In the genomic region with DNA sequence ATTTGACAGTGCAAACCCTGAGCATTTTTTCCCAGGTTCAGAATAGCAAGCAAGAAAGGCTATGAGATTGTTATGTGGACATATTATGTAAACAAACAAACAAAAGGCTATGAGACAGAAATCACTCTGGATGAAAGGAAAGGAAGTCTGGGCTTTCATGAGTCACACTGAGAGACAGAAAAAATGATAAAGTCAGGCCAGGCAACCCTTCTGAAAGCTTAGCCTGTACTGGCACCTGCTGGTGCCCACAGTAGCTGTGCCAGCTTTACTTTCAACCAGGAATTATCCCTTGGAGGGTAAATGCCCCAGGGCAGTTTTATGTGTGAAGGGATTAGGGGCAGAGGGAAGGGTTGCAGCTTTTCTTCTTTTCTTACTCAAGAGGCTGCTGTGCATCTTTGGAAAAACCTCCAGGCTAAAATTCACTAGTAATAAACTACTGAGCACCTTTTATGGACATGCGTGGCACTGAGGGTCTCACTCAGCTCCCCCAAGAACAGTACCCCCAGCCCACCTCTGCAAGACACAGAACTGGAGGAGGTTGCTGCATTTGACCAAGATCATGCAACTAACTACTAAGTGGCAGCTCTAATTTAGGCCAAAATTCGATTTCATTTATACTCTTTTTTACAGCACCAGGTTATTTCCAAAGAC, we compare ENCODE assay signal across 8 cellular contexts. TPM values are rescaled to one million over a fixed set of nuclear protein-coding genes. Genes with fewer than 3 reads are reported as not detected.
DNase-seq lines count a peak whose midpoint lies in the region; ATAC-seq and TF ChIP-seq lines count a peak whose summit lies in the region.

No MANE protein-coding gene starts in this region.

- H3K27me3 ChIP-seq in Panc1 (ENCODE audit: control insufficient read depth, insufficient read depth, low read length) = no peaks in the 10 kb centered on the region; the same call in 1 of the 2 replicates

- H3K36me3 Mint-ChIP-seq in type B pancreatic cell = peaks cover 4% of the 10 kb centered on the region
- no peaks in the 10 kb centered on the region for H3K36me3 Mint-ChIP-seq in activated naive CD8-positive, alpha-beta T cell treated with anti-CD3 and anti-CD28 coated beads for 36 hours
- H3K36me3 Mint-ChIP-seq in effector memory CD8-positive, alpha-beta T cell (ENCODE audit: insufficient read depth) = no peaks in the 10 kb centered on the region
- no peaks in the 10 kb centered on the region for H3K36me3 Mint-ChIP-seq in activated CD8-positive, alpha-beta T cell treated with anti-CD3 and anti-CD28 coated beads for 36 hours (ENCODE audit: low read depth)

- H3K4me1 ChIP-seq in HEK293 (ENCODE audit: control insufficient read depth, insufficient read depth, low read length) (no peaks in the 10 kb centered on the region), Panc1 (ENCODE audit: control insufficient read depth, insufficient read depth, low read length) (no peaks in the 10 kb centered on the region)

- H3K4me3 Mint-ChIP-seq in type B pancreatic cell = no peak overlapping the region
- no peak overlapping the region for H3K4me3 Mint-ChIP-seq in activated naive CD8-positive, alpha-beta T cell treated with anti-CD3 and anti-CD28 coated beads for 36 hours
- no peak overlapping the region for H3K4me3 Mint-ChIP-seq in effector memory CD8-positive, alpha-beta T cell
- H3K4me3 Mint-ChIP-seq in activated CD8-positive, alpha-beta T cell treated with anti-CD3 and anti-CD28 coated beads for 36 hours = no peak overlapping the region

- peaks cover 9% of the 10 kb centered on the region for H3K27me3 Mint-ChIP-seq in type B pancreatic cell
- peaks cover 16% of the 10 kb centered on the region for H3K27me3 Mint-ChIP-seq in activated naive CD8-positive, alpha-beta T cell treated with anti-CD3 and anti-CD28 coated beads for 36 hours
- peaks cover 38 to 41% of the 10 kb centered on the region in 2 donors for H3K27me3 Mint-ChIP-seq in effector memory CD8-positive, alpha-beta T cell
- H3K27me3 Mint-ChIP-seq in activated CD8-positive, alpha-beta T cell treated with anti-CD3 and anti-CD28 coated beads for 36 hours = peaks cover 11% of the 10 kb centered on the region

- H3K27ac ChIP-seq in HEK293 (ENCODE audit: extremely low read depth, low read depth, low read length) (no peak overlapping the region), Panc1 (ENCODE audit: low read length) (no peak overlapping the region)

- peaks cover 10% of the 10 kb centered on the region for H3K4me1 Mint-ChIP-seq in type B pancreatic cell (ENCODE audit: unreplicated experiment)
- H3K4me1 Mint-ChIP-seq in activated naive CD8-positive, alpha-beta T cell treated with anti-CD3 and anti-CD28 coated beads for 36 hours = peaks cover 5% of the 10 kb centered on the region
- no peaks in the 10 kb centered on the region for H3K4me1 Mint-ChIP-seq in effector memory CD8-positive, alpha-beta T cell (ENCODE audit: low read depth in 2 of 2)
- no peaks in the 10 kb centered on the region for H3K4me1 Mint-ChIP-seq in activated CD8-positive, alpha-beta T cell treated with anti-CD3 and anti-CD28 coated beads for 36 hours (ENCODE audit: low read depth)

- POLR2A ChIA-PET in HEK293 (lab: Yijun Ruan, JAX) = no interaction called here
- POLR2A ChIA-PET in Panc1 (lab: Charles Lee) = no interaction called here
- POLR2A ChIA-PET in activated CD8-positive, alpha-beta T cell treated with anti-CD3 and anti-CD28 coated beads for 36 hours (lab: Charles Lee) = no interaction called here

- in situ Hi-C loops in ACHN (cut with HindIII; ENCODE audit: low pct_ligation_motif_present, low pct_unique_long_range_greater_than_20kb, low sequenced_read_pairs) = no loop called here
- in situ Hi-C loops in Panc1 (cut with HindIII; ENCODE audit: low pct_unique_long_range_greater_than_20kb, low sequenced_read_pairs) = no loop called here

- DNase-seq in ACHN = peak; percentile 51
- peak; percentile 20 for DNase-seq in Panc1 (ENCODE audit: low read depth, low spot score)
- DNase-seq in globus pallidus (ENCODE audit: low spot score) = peak; percentile 48
- no peak for DNase-seq in type B pancreatic cell (ENCODE audit: extremely low spot score, unreplicated experiment)
- DNase-seq in activated naive CD8-positive, alpha-beta T cell treated with anti-CD3 and anti-CD28 coated beads for 36 hours = no peak
- no peak for DNase-seq in effector memory CD8-positive, alpha-beta T cell
- no peak for DNase-seq in activated CD8-positive, alpha-beta T cell treated with anti-CD3 and anti-CD28 coated beads for 36 hours

- no peak for ATAC-seq in Panc1
- no peak for ATAC-seq in effector memory CD8-positive, alpha-beta T cell (replicated peaks)
- no peak for ATAC-seq in activated CD8-positive, alpha-beta T cell treated with anti-CD3 and anti-CD28 coated beads for 36 hours

- H3K27ac Mint-ChIP-seq in type B pancreatic cell = no peak overlapping the region
- no peak overlapping the region for H3K27ac Mint-ChIP-seq in activated naive CD8-positive, alpha-beta T cell treated with anti-CD3 and anti-CD28 coated beads for 36 hours
- no peak overlapping the region for H3K27ac Mint-ChIP-seq in effector memory CD8-positive, alpha-beta T cell
- no peak overlapping the region for H3K27ac Mint-ChIP-seq in activated CD8-positive, alpha-beta T cell treated with anti-CD3 and anti-CD28 coated beads for 36 hours

- no TSS peak for BruUV-seq in Panc1 (replicated peaks; lab: Mats Ljungman, UMichigan)

- H3K4me3 ChIP-seq in HEK293 (ENCODE audit: low read depth, low read length) (no peak overlapping the region), Panc1 (ENCODE audit: low read depth in 2 of 2, low read length in 2 of 2) (no peak overlapping the region)

- intact Hi-C loops in Panc1 (cut with micrococcal nuclease; ENCODE audit: unreplicated experiment) = no loop called here
- intact Hi-C loops in activated CD8-positive, alpha-beta T cell treated with anti-CD3 and anti-CD28 coated beads for 36 hours (cut with micrococcal nuclease) = no loop called here

- peak; percentile 40; the same call in 1 of the 2 replicates for TF ChIP-seq CTCF in HEK293 (tag by site-specific recombination; IDR thresholded peaks at IDR 0.05)
- TF ChIP-seq CTCF in Panc1 (IDR thresholded peaks at IDR 0.05) = 0 out of 2 replicates have a peak, but pooled peaks have one; percentile 7
- peak; percentile 29 for TF ChIP-seq CTCF in type B pancreatic cell (conservative IDR thresholded peaks at IDR 0.05)
- no peak for TF ChIP-seq CTCF in activated CD8-positive, alpha-beta T cell treated with anti-CD3 and anti-CD28 coated beads for 36 hours (IDR thresholded peaks at IDR 0.05)

- H3K36me3 ChIP-seq in HEK293 (ENCODE audit: control insufficient read depth in 2 of 2, insufficient read depth in 1 of 2, low read length in 2 of 2) (no peaks in the 10 kb centered on the region), Panc1 (ENCODE audit: control insufficient read depth, insufficient read depth, low read length) (no peaks in the 10 kb centered on the region)

- CTCF ChIA-PET in HEK293 (lab: Yijun Ruan, JAX) = interaction anchor here (0.6 to 1.4 kb wide), 8 partner anchors 12 to 1394 kb away, joined by 3 to 4 read pairs (median 3); no protein-coding TSS in a partner anchor
- CTCF ChIA-PET in Panc1 (lab: Charles Lee) = no interaction called here
- CTCF ChIA-PET in activated CD8-positive, alpha-beta T cell treated with anti-CD3 and anti-CD28 coated beads for 36 hours (lab: Charles Lee) = no interaction called here

- H3K9me3 ChIP-seq in HEK293 (ENCODE audit: control insufficient read depth, insufficient read depth, low read depth, low read length) = no peaks in the 10 kb centered on the region
- H3K9me3 ChIP-seq in Panc1 (ENCODE audit: control insufficient read depth, insufficient read depth, low read depth, low read length) = no peaks in the 10 kb centered on the region

- peaks cover 8% of the 10 kb centered on the region for H3K9me3 Mint-ChIP-seq in type B pancreatic cell
- no peaks in the 10 kb centered on the region for H3K9me3 Mint-ChIP-seq in activated naive CD8-positive, alpha-beta T cell treated with anti-CD3 and anti-CD28 coated beads for 36 hours
- H3K9me3 Mint-ChIP-seq in effector memory CD8-positive, alpha-beta T cell = no peaks in the 10 kb centered on the region
- no peaks in the 10 kb centered on the region for H3K9me3 Mint-ChIP-seq in activated CD8-positive, alpha-beta T cell treated with anti-CD3 and anti-CD28 coated beads for 36 hours

TF ChIP-seq in HEK293, 187 proteins besides CTCF, POLR2A, EP300 and RAD21:
- TF ChIP-seq ZNF843 (tag by site-specific recombination; IDR thresholded peaks at IDR 0.05) (no peak), ZFP69B (tag by site-specific recombination; IDR thresholded peaks at IDR 0.05) (no peak), ZNF133 (tag by site-specific recombination; IDR thresholded peaks at IDR 0.05) (0 out of 2 replicates have a peak, but pooled peaks have one; percentile 15), ZNF654 (tag by site-specific recombination; IDR thresholded peaks at IDR 0.05; ENCODE audit: low read depth) (peak; percentile 44), FEZF1 (tag by site-specific recombination; IDR thresholded peaks at IDR 0.05) (no peak)
- TF ChIP-seq, protein P1, sequence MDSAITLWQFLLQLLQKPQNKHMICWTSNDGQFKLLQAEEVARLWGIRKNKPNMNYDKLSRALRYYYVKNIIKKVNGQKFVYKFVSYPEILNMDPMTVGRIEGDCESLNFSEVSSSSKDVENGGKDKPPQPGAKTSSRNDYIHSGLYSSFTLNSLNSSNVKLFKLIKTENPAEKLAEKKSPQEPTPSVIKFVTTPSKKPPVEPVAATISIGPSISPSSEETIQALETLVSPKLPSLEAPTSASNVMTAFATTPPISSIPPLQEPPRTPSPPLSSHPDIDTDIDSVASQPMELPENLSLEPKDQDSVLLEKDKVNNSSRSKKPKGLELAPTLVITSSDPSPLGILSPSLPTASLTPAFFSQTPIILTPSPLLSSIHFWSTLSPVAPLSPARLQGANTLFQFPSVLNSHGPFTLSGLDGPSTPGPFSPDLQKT (IDR thresholded peaks at IDR 0.05; ENCODE audit: borderline replicate concordance, low read depth, low read length) = no peak

RNA-seq across cellular contexts. Expression of a gene that starts 41.7 kb away (rescaled TPM):
- total RNA-seq in Panc1 (2021; ENCODE audit: unreplicated experiment) = not detected
- not detected for polyA plus RNA-seq in Panc1 (2012; ENCODE audit: insufficient read length)
- total RNA-seq in type B pancreatic cell (ENCODE audit: low replicate concordance) = not detected in 2 replicates
- not detected for total RNA-seq in activated naive CD8-positive, alpha-beta T cell treated with anti-CD3 and anti-CD28 coated beads for 36 hours
- not detected for total RNA-seq in activated CD8-positive, alpha-beta T cell treated with anti-CD3 and anti-CD28 coated beads for 36 hours

RNA-seq across cellular contexts. Expression of a gene that starts 48.0 kb away (rescaled TPM):
- total RNA-seq in Panc1 (2021; ENCODE audit: unreplicated experiment) (not detected), type B pancreatic cell (ENCODE audit: low replicate concordance) (not detected in 2 replicates)
- not detected for polyA plus RNA-seq in Panc1 (2012; ENCODE audit: insufficient read length)
- not detected for total RNA-seq in activated naive CD8-positive, alpha-beta T cell treated with anti-CD3 and anti-CD28 coated beads for 36 hours
- not detected for total RNA-seq in activated CD8-positive, alpha-beta T cell treated with anti-CD3 and anti-CD28 coated beads for 36 hours

Comparison
In these comparisons a context has a peak if more than half of its experiments do, and no peak if none do; other contexts are left out.
1. DNase-seq: peak in ACHN (single experiment), Panc1 (single experiment) and globus pallidus (single experiment); none in type B pancreatic cell (single experiment), activated naive CD8-positive, alpha-beta T cell treated with anti-CD3 and anti-CD28 coated beads for 36 hours (single experiment), effector memory CD8-positive, alpha-beta T cell (0 of 3) and activated CD8-positive, alpha-beta T cell treated with anti-CD3 and anti-CD28 coated beads for 36 hours (single experiment).